In genomic region chr7:120857558-120858298, GRCh38 we compare ENCODE assay signal across 8 cellular contexts.
DNase-seq lines count a peak whose midpoint lies in the region; ATAC-seq lines count a peak whose summit lies in the region.

Gene TSPAN12, minus strand, starts transcription at chr7:120858144. Its CDS starts 1,381 bp downstream, at chr7:120856763.

- H3K4me1 ChIP-seq in NT2/D1 (ENCODE audit: insufficient read depth, insufficient read length) (no peaks in the 10 kb centered on the region), muscle layer of duodenum (ENCODE audit: control insufficient read depth in 1 of 2, insufficient read depth in 2 of 2, low read length in 2 of 2) (peaks cover 4 to 6% of the 10 kb centered on the region in 2 donors)

- H3K4me3 ChIP-seq in NT2/D1 (ENCODE audit: insufficient read length, low read depth) = peak within 1 kb of the TSS; percentile 55
- H3K4me3 ChIP-seq in muscle layer of duodenum (ENCODE audit: low read depth in 1 of 2, low read length in 2 of 2) = peak within 1 kb of the TSS; percentile 79 to 82

- peak within 1 kb of the TSS; percentile 81 for H3K27ac ChIP-seq in muscle layer of duodenum (ENCODE audit: low read length)
- H3K27ac ChIP-seq in substantia nigra (ENCODE audit: low read depth, low read length, poor library complexity, severe bottlenecking) = no peak within 1 kb of the TSS

- peak; percentile 82 for ATAC-seq in GM21390 (IDR thresholded peaks at IDR 0.05; ENCODE audit: unreplicated experiment)

- peak; percentile 60 for DNase-seq in DMS153 (lab: John Stamatoyannopoulos, UW)
- peak; percentile 41 for DNase-seq in HS-27A (ENCODE audit: low read depth)
- DNase-seq in NT2/D1 (ENCODE audit: low read depth, low spot score) = peak; percentile 77
- peak; percentile 22 for DNase-seq in activated T-helper 1 cell treated with Interleukin-2 at 50 U/mL for 16 hours (ENCODE audit: low read depth)
- peak; percentile 70 for DNase-seq in fibroblast of gingiva (ENCODE audit: low read depth)
- peak in 47 of 49 donors; percentile 4 to 77 (median 51) for DNase-seq in substantia nigra (lab: John Stamatoyannopoulos, UW)

- peak within 1 kb of the TSS; percentile 81 for H3K9ac ChIP-seq in NT2/D1 (ENCODE audit: insufficient read length, low read depth)

- H3K36me3 ChIP-seq in NT2/D1 (ENCODE audit: insufficient read depth, insufficient read length, low read length) (no peaks in the 10 kb centered on the region), muscle layer of duodenum (ENCODE audit: control insufficient read depth in 1 of 2, insufficient read depth in 2 of 2, low read length in 2 of 2) (no peaks in the 10 kb centered on the region)

- no peaks in the 10 kb centered on the region for H3K9me3 ChIP-seq in NT2/D1 (ENCODE audit: insufficient read depth, low read length)
- H3K9me3 ChIP-seq in muscle layer of duodenum (ENCODE audit: control insufficient read depth in 1 of 2, low read length in 2 of 2) = no peaks in the 10 kb centered on the region

- H3K27me3 ChIP-seq in NT2/D1 (ENCODE audit: insufficient read depth, insufficient read length) (no peaks in the 10 kb centered on the region), muscle layer of duodenum (ENCODE audit: low read depth, low read length) (no peaks in the 10 kb centered on the region)

Comparison
In these comparisons a context has a peak if more than half of its experiments do, and no peak if none do; other contexts are left out.
1. DNase-seq: peak in every context shown above with its lines; median percentile 77 in NT2/D1; 70 in fibroblast of gingiva; 60 in DMS153; 51 in substantia nigra; 41 in HS-27A; 22 in activated T-helper 1 cell treated with Interleukin-2 at 50 U/mL for 16 hours.